Comparison of ENCODE assay signal across 8 cellular contexts in the genomic region with DNA sequence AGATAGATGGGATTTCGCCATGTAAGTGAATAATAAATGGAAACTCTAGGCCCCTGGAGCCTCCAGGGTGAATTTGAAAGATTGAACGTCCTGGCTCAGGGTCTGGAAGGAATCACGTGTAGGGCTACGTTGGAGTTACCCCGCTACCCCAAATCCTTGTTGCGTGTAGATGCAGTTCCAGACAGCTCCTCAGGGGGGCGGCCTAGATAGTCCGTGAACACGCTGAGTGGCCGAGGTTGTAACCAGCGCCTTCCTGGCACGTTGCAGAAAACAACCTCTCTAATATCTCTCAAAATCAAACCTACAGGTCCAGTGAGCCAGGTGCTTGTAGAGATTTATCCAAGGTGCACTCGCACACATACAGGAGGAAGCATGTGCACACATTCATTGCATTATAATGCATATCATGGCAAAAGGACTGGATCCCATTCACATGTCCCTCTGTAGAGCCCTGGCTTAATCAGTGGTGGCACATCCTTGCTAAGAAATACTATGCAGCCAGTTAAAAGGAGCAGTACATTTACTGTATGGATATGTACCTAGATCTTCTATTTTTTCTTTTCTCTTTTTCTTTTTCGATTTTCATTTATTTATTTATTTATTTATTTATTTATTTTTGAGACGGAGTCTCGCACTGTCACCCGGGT. TPM values are rescaled to one million over a fixed set of nuclear protein-coding genes. Genes with fewer than 3 reads are reported as not detected.
DNase-seq lines count a peak whose midpoint lies in the region; ATAC-seq and TF ChIP-seq lines count a peak whose summit lies in the region.

No MANE protein-coding gene starts in this region.

- H3K36me3 Mint-ChIP-seq in activated CD4-positive, alpha-beta T cell treated with anti-CD3 and anti-CD28 coated beads, Interleukin-2, amount 10 ng/mL, durations not matched to agents 24 days and 14 days (ENCODE audit: low read depth) = peaks cover 6% of the 10 kb centered on the region
- H3K36me3 Mint-ChIP-seq in memory B cell = no peaks in the 10 kb centered on the region

- no peaks in the 10 kb centered on the region for H3K9me3 Mint-ChIP-seq in activated CD4-positive, alpha-beta T cell treated with anti-CD3 and anti-CD28 coated beads, Interleukin-2, amount 10 ng/mL, durations not matched to agents 24 days and 14 days
- H3K9me3 Mint-ChIP-seq in memory B cell = no peaks in the 10 kb centered on the region

- POLR2A ChIA-PET in GM10248 (lab: Yijun Ruan, JAX) = no interaction called here

- H3K27ac Mint-ChIP-seq in activated CD4-positive, alpha-beta T cell treated with anti-CD3 and anti-CD28 coated beads, Interleukin-2, amount 10 ng/mL, durations not matched to agents 24 days and 14 days = peak overlapping the region; percentile 52
- no peak overlapping the region for H3K27ac Mint-ChIP-seq in memory B cell

- peak; percentile 25 for ATAC-seq in memory B cell (ENCODE audit: low read depth)
- no peak for ATAC-seq in GM18517 (IDR thresholded peaks at IDR 0.05; ENCODE audit: unreplicated experiment)
- ATAC-seq in HG03565 (IDR thresholded peaks at IDR 0.05; ENCODE audit: unreplicated experiment) = no peak

- DNase-seq in GM10248 (ENCODE audit: extremely low spot score) (peak; percentile 72), NCI-H128 (lab: John Stamatoyannopoulos, UW; ENCODE audit: unreplicated experiment) (peak; percentile 31), dermis blood vessel endothelial cell (peak; percentile 85), memory B cell (ENCODE audit: low spot score in 2 of 2) (peak; percentile 72 to 73)
- DNase-seq in activated CD4-positive, alpha-beta T cell treated with anti-CD3 and anti-CD28 coated beads, Interleukin-2, amount 10 ng/mL, durations not matched to agents 24 days and 14 days = peak; percentile 95
- DNase-seq in stimulated activated CD8-positive, alpha-beta memory T cell treated with anti-CD3 and anti-CD28 coated beads, Interleukin-2, amount 100 ng/mL, for 1 hour (ENCODE audit: low read depth in 2 of 2) = peak; percentile 62 to 69

- H3K27me3 Mint-ChIP-seq in activated CD4-positive, alpha-beta T cell treated with anti-CD3 and anti-CD28 coated beads, Interleukin-2, amount 10 ng/mL, durations not matched to agents 24 days and 14 days = peaks cover 2% of the 10 kb centered on the region
- no peaks in the 10 kb centered on the region for H3K27me3 Mint-ChIP-seq in memory B cell

- peak; percentile 67 for TF ChIP-seq CTCF in GM10248 (IDR thresholded peaks at IDR 0.05; ENCODE audit: control extremely low read depth, extremely low read depth, low read depth, missing control alignments)

- no peak overlapping the region for H3K4me3 Mint-ChIP-seq in activated CD4-positive, alpha-beta T cell treated with anti-CD3 and anti-CD28 coated beads, Interleukin-2, amount 10 ng/mL, durations not matched to agents 24 days and 14 days
- H3K4me3 Mint-ChIP-seq in memory B cell = no peak overlapping the region

- CTCF ChIA-PET in GM10248 (lab: Yijun Ruan, JAX) = interaction anchor here (0.7 to 5.2 kb wide), 7 partner anchors 9 to 195 kb away, joined by 3 to 31 read pairs (median 4); a partner anchor contains a TSS

- H3K4me1 Mint-ChIP-seq in activated CD4-positive, alpha-beta T cell treated with anti-CD3 and anti-CD28 coated beads, Interleukin-2, amount 10 ng/mL, durations not matched to agents 24 days and 14 days = peaks cover 28% of the 10 kb centered on the region
- peaks cover 10% of the 10 kb centered on the region for H3K4me1 Mint-ChIP-seq in memory B cell

- intact Hi-C loops in activated CD4-positive, alpha-beta T cell treated with anti-CD3 and anti-CD28 coated beads, Interleukin-2, amount 10 ng/mL, durations not matched to agents 24 days and 14 days (cut with micrococcal nuclease) = loop anchor here (5.0 kb wide), 2 partner anchors 62 to 192 kb away; a partner anchor contains a TSS

RNA-seq across cellular contexts. Expression of a gene that starts 2.5 kb away (rescaled TPM):
- total RNA-seq in activated CD4-positive, alpha-beta T cell treated with anti-CD3 and anti-CD28 coated beads, Interleukin-2, amount 10 ng/mL, durations not matched to agents 24 days and 14 days = 81.0 and 82.1 TPM in 2 replicates
- total RNA-seq in dermis blood vessel endothelial cell = 125 and 147 TPM in 2 replicates

RNA-seq across cellular contexts. Expression of a gene that starts 11.5 kb away (rescaled TPM):
- not detected in 2 replicates for total RNA-seq in activated CD4-positive, alpha-beta T cell treated with anti-CD3 and anti-CD28 coated beads, Interleukin-2, amount 10 ng/mL, durations not matched to agents 24 days and 14 days
- under 0.01 TPM in 1 of 2 replicates, not detected in the other for total RNA-seq in dermis blood vessel endothelial cell

RNA-seq across cellular contexts. Expression of a gene that starts 38.0 kb away (rescaled TPM):
- 36.7 and 40.8 TPM in 2 replicates for total RNA-seq in activated CD4-positive, alpha-beta T cell treated with anti-CD3 and anti-CD28 coated beads, Interleukin-2, amount 10 ng/mL, durations not matched to agents 24 days and 14 days
- 9.5 and 12.6 TPM in 2 replicates for total RNA-seq in dermis blood vessel endothelial cell

Comparison
In these comparisons a context has a peak if more than half of its experiments do, and no peak if none do; other contexts are left out.
1. DNase-seq: peak in every context shown above with its lines; median percentile 95 in activated CD4-positive, alpha-beta T cell treated with anti-CD3 and anti-CD28 coated beads, Interleukin-2, amount 10 ng/mL, durations not matched to agents 24 days and 14 days; 85 in dermis blood vessel endothelial cell; 72 in memory B cell; 72 in GM10248; 66 in stimulated activated CD8-positive, alpha-beta memory T cell treated with anti-CD3 and anti-CD28 coated beads, Interleukin-2, amount 100 ng/mL, for 1 hour; 31 in NCI-H128.